In genomic region chr19:14003279-14004051, GRCh38 we compare ENCODE assay signal across 9 cellular contexts. TPM values are rescaled to one million over a fixed set of nuclear protein-coding genes. Genes with fewer than 3 reads are reported as not detected.
DNase-seq lines count a peak whose midpoint lies in the region; ATAC-seq and TF ChIP-seq lines count a peak whose summit lies in the region.
"Had no signal": no experiment of that assay in that cellular context is flagged by ENCODE, and none has a peak within 500 bp of the region (broad histone marks: within the 10 kb centered on the region; RNA-seq: fewer than 3 reads in every experiment).

No MANE protein-coding gene starts in this region.

- peaks cover 25% of the 10 kb centered on the region for H3K4me1 ChIP-seq in skeletal muscle satellite cell (ENCODE audit: control insufficient read depth, insufficient read depth, low read length)

- peak overlapping the region; percentile 78 for H3K4me3 Mint-ChIP-seq in T-helper 2 cell treated with Interferon-gamma antibody and Interleukin-4, amounts not matched to agents 5 μg/mL and 100 μg/mL, for 36 hours
- H3K4me3 Mint-ChIP-seq in HFFc6: no peak overlapping the region

- peak overlapping the region; percentile 96 for H3K27ac Mint-ChIP-seq in T-helper 2 cell treated with Interferon-gamma antibody and Interleukin-4, amounts not matched to agents 5 μg/mL and 100 μg/mL, for 36 hours
- H3K27ac Mint-ChIP-seq in HFFc6: no peak overlapping the region; the same call in none of the 2 replicates

- no peak overlapping the region for H3K9ac ChIP-seq in skeletal muscle satellite cell (ENCODE audit: low read depth, low read length)

- H3K9me3 Mint-ChIP-seq in T-helper 2 cell treated with Interferon-gamma antibody and Interleukin-4, amounts not matched to agents 5 μg/mL and 100 μg/mL, for 36 hours: peaks cover 8% of the 10 kb centered on the region
- H3K9me3 Mint-ChIP-seq in HFFc6: peaks cover 7% of the 10 kb centered on the region

- peak overlapping the region; percentile 12 for H3K4me2 ChIP-seq in skeletal muscle satellite cell (ENCODE audit: low read length)

- H3K27ac ChIP-seq in WERI-Rb-1: no peak overlapping the region

- ATAC-seq in left lobe of liver: no peak

- TF ChIP-seq CTCF in GM06990 (IDR thresholded peaks at IDR 0.05; ENCODE audit: insufficient read depth, low read length, poor library complexity, severe bottlenecking): no peak
- TF ChIP-seq CTCF in HFFc6 (IDR thresholded peaks at IDR 0.05): no peak
- no peak for TF ChIP-seq CTCF in WERI-Rb-1 (IDR thresholded peaks at IDR 0.05; ENCODE audit: low read depth, low read length)

- H3K9me3 ChIP-seq in skeletal muscle satellite cell (replicated peaks; ENCODE audit: low read length) (peaks cover 10% of the 10 kb centered on the region), WERI-Rb-1 (ENCODE audit: severe bottlenecking) (peaks cover 13% of the 10 kb centered on the region)

- DNase-seq in GM06990 (ENCODE audit: extremely low read depth, insufficient read length) (peak; percentile 51), fibroblast of peridontal ligament (ENCODE audit: extremely low read depth) (peak; percentile 19), left lobe of liver (ENCODE audit: low spot score) (no peak), UCSD-AML1 (lab: John Stamatoyannopoulos, UW; ENCODE audit: unreplicated experiment) (no peak), HFFc6 (no peak), WERI-Rb-1 (no peak)
- no peak for DNase-seq in T-helper 2 cell treated with Interferon-gamma antibody and Interleukin-4, amounts not matched to agents 5 μg/mL and 100 μg/mL, for 36 hours (ENCODE audit: low spot score)
- DNase-seq: NCI-H748 treated with DMSO at 0.1 percent for 48 hours had no signal

- peaks cover 18% of the 10 kb centered on the region for H3K36me3 Mint-ChIP-seq in T-helper 2 cell treated with Interferon-gamma antibody and Interleukin-4, amounts not matched to agents 5 μg/mL and 100 μg/mL, for 36 hours (ENCODE audit: low read depth)
- H3K36me3 Mint-ChIP-seq in HFFc6 (ENCODE audit: low read depth): peaks cover 10% of the 10 kb centered on the region

- H3K27me3 ChIP-seq in GM06990 (replicated peaks; ENCODE audit: control insufficient read depth, insufficient read depth, low read length) (no peaks in the 10 kb centered on the region), skeletal muscle satellite cell (ENCODE audit: control insufficient read depth, insufficient read depth, low read length) (no peaks in the 10 kb centered on the region), WERI-Rb-1 (ENCODE audit: insufficient read depth, low read depth, severe bottlenecking) (no peaks in the 10 kb centered on the region)

- H3K4me3 ChIP-seq in GM06990 (replicated peaks; ENCODE audit: low read depth, low read length) (no peak overlapping the region), skeletal muscle satellite cell (ENCODE audit: low read length) (no peak overlapping the region), WERI-Rb-1 (ENCODE audit: low read depth, low read length) (no peak overlapping the region)

- no peaks in the 10 kb centered on the region for H3K27me3 Mint-ChIP-seq in T-helper 2 cell treated with Interferon-gamma antibody and Interleukin-4, amounts not matched to agents 5 μg/mL and 100 μg/mL, for 36 hours (ENCODE audit: low read depth)
- peaks cover under 1% of the 10 kb centered on the region; the same call in 1 of the 2 replicates for H3K27me3 Mint-ChIP-seq in HFFc6 (ENCODE audit: insufficient read depth)

- peaks cover 35% of the 10 kb centered on the region for H3K4me1 Mint-ChIP-seq in T-helper 2 cell treated with Interferon-gamma antibody and Interleukin-4, amounts not matched to agents 5 μg/mL and 100 μg/mL, for 36 hours (ENCODE audit: low read depth)
- peaks cover 17% of the 10 kb centered on the region for H3K4me1 Mint-ChIP-seq in HFFc6 (ENCODE audit: low read depth)

- H3K36me3 ChIP-seq in GM06990 (ENCODE audit: control insufficient read depth, insufficient read depth, low read length) (no peaks in the 10 kb centered on the region; the same call in 1 of the 2 replicates), skeletal muscle satellite cell (ENCODE audit: insufficient read depth, low read length) (peaks cover 8% of the 10 kb centered on the region), WERI-Rb-1 (peaks cover 27% of the 10 kb centered on the region)

RNA-seq across cellular contexts. Expression of gene RFX1, which starts 2.7 kb away (rescaled TPM):
- total RNA-seq in skeletal muscle satellite cell (2012; rRNA removed): 3.0 and 3.5 TPM in 2 replicates
- 7.0 TPM for total RNA-seq in left lobe of liver
- total RNA-seq in HFFc6 (2021; fragmentation: NEBNext Ultra II Directional; extraction: Animal tissue kit (Norgen Biotek cat#: 25700)): 10 to 100 TPM; 11.6 to 13.0 (median 12.2) TPM

RNA-seq across cellular contexts. Expression of gene RLN3, which starts 24.5 kb away (rescaled TPM):
- not detected in 2 replicates for total RNA-seq in skeletal muscle satellite cell (2012; rRNA removed)
- not detected for total RNA-seq in left lobe of liver
- total RNA-seq in HFFc6 (2021; fragmentation: NEBNext Ultra II Directional; extraction: Animal tissue kit (Norgen Biotek cat#: 25700)): not detected

RNA-seq across cellular contexts. Expression of gene IL27RA, which starts 28.1 kb away (rescaled TPM):
- total RNA-seq in skeletal muscle satellite cell (2012; rRNA removed): 1.1 and 2.5 TPM in 2 replicates
- 1.4 TPM for total RNA-seq in left lobe of liver
- 1 to 10 TPM; 4.7 to 6.1 (median 5.1) TPM for total RNA-seq in HFFc6 (2021; fragmentation: NEBNext Ultra II Directional; extraction: Animal tissue kit (Norgen Biotek cat#: 25700))

RNA-seq across cellular contexts. Expression of gene DCAF15, which starts 51.2 kb away (rescaled TPM):
- total RNA-seq in skeletal muscle satellite cell (2012; rRNA removed): 10.1 and 17.3 TPM in 2 replicates
- 11.4 TPM for total RNA-seq in left lobe of liver
- 10 to 100 TPM; 19.9 to 29.0 (median 26.5) TPM for total RNA-seq in HFFc6 (2021; fragmentation: NEBNext Ultra II Directional; extraction: Animal tissue kit (Norgen Biotek cat#: 25700))

RNA-seq across cellular contexts. Expression of gene PALM3, which starts 58.4 kb away (rescaled TPM):
- total RNA-seq in skeletal muscle satellite cell (2012; rRNA removed): not detected in 2 replicates
- 42.7 TPM for total RNA-seq in left lobe of liver
- total RNA-seq in HFFc6 (2021; fragmentation: NEBNext Ultra II Directional; extraction: Animal tissue kit (Norgen Biotek cat#: 25700)): 1 to 10 TPM; 1.2 to 4.0 (median 2.8) TPM

Comparison
In these comparisons a context has a peak if more than half of its experiments do, and no peak if none do; other contexts are left out.
1. DNase-seq: peak in GM06990 (single experiment) and fibroblast of peridontal ligament (single experiment); none in T-helper 2 cell treated with Interferon-gamma antibody and Interleukin-4, amounts not matched to agents 5 μg/mL and 100 μg/mL, for 36 hours (single experiment), left lobe of liver (single experiment), UCSD-AML1 (single experiment), HFFc6 (single experiment) and WERI-Rb-1 (single experiment).